In the genomic region with DNA sequence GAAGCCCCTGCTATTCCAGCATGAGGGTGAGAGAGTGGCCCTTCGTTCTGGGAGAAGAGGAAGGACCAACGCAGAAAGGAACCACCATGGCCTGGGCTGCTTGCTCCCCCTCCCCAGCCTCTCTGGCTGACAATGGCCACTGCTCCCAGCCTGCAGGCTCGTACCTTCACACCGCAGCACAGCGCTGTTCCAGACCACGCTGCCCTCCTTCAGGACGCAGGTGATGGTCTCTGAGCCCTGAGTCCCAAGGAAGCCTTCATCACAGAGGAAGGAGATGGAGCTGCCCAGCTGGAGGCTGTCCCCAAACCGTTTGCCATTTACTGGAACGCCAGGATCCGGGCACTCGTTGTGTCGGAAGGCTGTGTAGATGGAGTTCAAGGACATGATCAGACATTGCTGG, we compare ENCODE assay signal across 23 cellular contexts.
DNase-seq lines count a peak whose midpoint lies in the region; ATAC-seq lines count a peak whose summit lies in the region.
"Had no signal": no experiment of that assay in that cellular context is flagged by ENCODE, and none has a peak within 500 bp of the region (broad histone marks: within the 10 kb centered on the region; RNA-seq: fewer than 3 reads in every experiment).

No MANE protein-coding gene starts in this region.

- no peaks in the 10 kb centered on the region for H3K9me3 Mint-ChIP-seq in activated CD8-positive, alpha-beta memory T cell treated with anti-CD3 and anti-CD28 coated beads, Interleukin-2, amount 10 ng/mL, durations not matched to agents 7 days and 5 days (ENCODE audit: low read depth)
- H3K9me3 Mint-ChIP-seq: CD4-positive, CD25-positive, alpha-beta regulatory T cell had no signal

- H3K27me3 Mint-ChIP-seq in activated CD8-positive, alpha-beta memory T cell treated with anti-CD3 and anti-CD28 coated beads, Interleukin-2, amount 10 ng/mL, durations not matched to agents 7 days and 5 days: peaks cover 5% of the 10 kb centered on the region

- H3K4me1 Mint-ChIP-seq in activated CD8-positive, alpha-beta memory T cell treated with anti-CD3 and anti-CD28 coated beads, Interleukin-2, amount 10 ng/mL, durations not matched to agents 7 days and 5 days: no peaks in the 10 kb centered on the region
- H3K4me1 Mint-ChIP-seq: CD14-positive monocyte; CD4-positive, alpha-beta memory T cell; CD4-positive, CD25-positive, alpha-beta regulatory T cell; CD8-positive, alpha-beta memory T cell had no signal

- ATAC-seq in activated CD8-positive, alpha-beta memory T cell treated with anti-CD3 and anti-CD28 coated beads, Interleukin-2, amount 10 ng/mL, durations not matched to agents 7 days and 5 days: no peak
- ATAC-seq: A549, GM12878 had no signal

- H3K36me3 Mint-ChIP-seq in activated CD8-positive, alpha-beta memory T cell treated with anti-CD3 and anti-CD28 coated beads, Interleukin-2, amount 10 ng/mL, durations not matched to agents 7 days and 5 days: no peaks in the 10 kb centered on the region
- H3K36me3 Mint-ChIP-seq: CD14-positive monocyte; CD4-positive, alpha-beta memory T cell; CD4-positive, CD25-positive, alpha-beta regulatory T cell; CD8-positive, alpha-beta memory T cell had no signal

- CTCF ChIA-PET in activated CD8-positive, alpha-beta memory T cell treated with anti-CD3 and anti-CD28 coated beads, Interleukin-2, amount 10 ng/mL, durations not matched to agents 7 days and 5 days (lab: Charles Lee): no interaction called here

- H3K27ac Mint-ChIP-seq in activated CD8-positive, alpha-beta memory T cell treated with anti-CD3 and anti-CD28 coated beads, Interleukin-2, amount 10 ng/mL, durations not matched to agents 7 days and 5 days: no peak overlapping the region
- H3K27ac Mint-ChIP-seq: CD4-positive, alpha-beta memory T cell; CD4-positive, CD25-positive, alpha-beta regulatory T cell; CD8-positive, alpha-beta memory T cell had no signal

- DNase-seq in activated CD8-positive, alpha-beta memory T cell treated with anti-CD3 and anti-CD28 coated beads for 24 hours: peak; percentile 19
- no peak for DNase-seq in activated CD8-positive, alpha-beta memory T cell treated with anti-CD3 and anti-CD28 coated beads, Interleukin-2, amount 10 ng/mL, durations not matched to agents 7 days and 5 days
- DNase-seq in islet precursor cell (peak; percentile 18), ureter (ENCODE audit: low spot score) (peak; percentile 6), T-helper 9 cell (no peak), AG08395 (ENCODE audit: low spot score) (no peak), hypothalamus (lab: John Stamatoyannopoulos, UW) (no peak)
- DNase-seq: BE2C; C1 segment of cervical spinal cord; CD4-positive, alpha-beta memory T cell; CD4-positive, CD25-positive, alpha-beta regulatory T cell; CD8-positive, alpha-beta memory T cell; COR-L47; DMS 273 treated with DMSO at 0.1 percent for 48 hours; DMS153; DMS53; DMS79; DND-41; EL; GDM1 had no signal

- no peak overlapping the region for H3K4me3 Mint-ChIP-seq in activated CD8-positive, alpha-beta memory T cell treated with anti-CD3 and anti-CD28 coated beads, Interleukin-2, amount 10 ng/mL, durations not matched to agents 7 days and 5 days
- H3K4me3 Mint-ChIP-seq: CD14-positive monocyte; CD4-positive, alpha-beta memory T cell; CD4-positive, CD25-positive, alpha-beta regulatory T cell; CD8-positive, alpha-beta memory T cell had no signal

Comparison
In these comparisons a context has a peak if more than half of its experiments do, and no peak if none do; other contexts are left out.
1. DNase-seq: peak in activated CD8-positive, alpha-beta memory T cell treated with anti-CD3 and anti-CD28 coated beads for 24 hours (single experiment), islet precursor cell (single experiment) and ureter (single experiment); none in activated CD8-positive, alpha-beta memory T cell treated with anti-CD3 and anti-CD28 coated beads, Interleukin-2, amount 10 ng/mL, durations not matched to agents 7 days and 5 days (single experiment), T-helper 9 cell (single experiment), AG08395 (single experiment) and hypothalamus (0 of 51).